25 cellular contexts compared by ENCODE assay signal in genomic region chr22:39771486-39771885, GRCh38.
"Had no signal": no experiment of that assay in that cellular context is flagged by ENCODE, and none has a peak within 500 bp of the region (broad histone marks: within the 10 kb centered on the region; RNA-seq: fewer than 3 reads in every experiment).

No MANE protein-coding gene starts in this region.

- ATAC-seq: effector memory CD8-positive, alpha-beta T cell; esophagus mucosa; foreskin keratinocyte; gastrocnemius medialis; gastroesophageal sphincter; heart left ventricle; heart right ventricle had no signal

- H3K4me1 ChIP-seq: colonic mucosa, esophagus muscularis mucosa, esophagus squamous epithelium, foreskin keratinocyte, gastrocnemius medialis, gastroesophageal sphincter, heart left ventricle, heart right ventricle had no signal

- H3K27me3 Mint-ChIP-seq: effector memory CD8-positive, alpha-beta T cell had no signal

- H3K27ac Mint-ChIP-seq: dendritic cell treated with granulocyte-macrophage colony-stimulating factor and Interleukin-4, amounts not matched to agents 40 ng/mL and 50 ng/mL, for 4 days; effector memory CD8-positive, alpha-beta T cell; endodermal cell had no signal

- H3K36me3 ChIP-seq: colonic mucosa, esophagus muscularis mucosa, esophagus squamous epithelium, gastrocnemius medialis, gastroesophageal sphincter, heart left ventricle, heart right ventricle had no signal

- H3K4me3 Mint-ChIP-seq: dendritic cell treated with granulocyte-macrophage colony-stimulating factor and Interleukin-4, amounts not matched to agents 40 ng/mL and 50 ng/mL, for 4 days; effector memory CD8-positive, alpha-beta T cell; endodermal cell had no signal

- DNase-seq: colonic mucosa; cortex of kidney; dermis blood vessel endothelial cell; dorsolateral prefrontal cortex; effector CD4-positive, alpha-beta T cell; effector CD8-positive, alpha-beta T cell; effector memory CD4-positive, alpha-beta T cell; effector memory CD8-positive, alpha-beta T cell; endodermal cell; erythroblast; esophagus squamous epithelium; foreskin fibroblast; foreskin keratinocyte; foreskin melanocyte; gastrocnemius medialis; glutamatergic neuron; head of caudate nucleus; heart left ventricle; heart right ventricle had no signal

- H3K9me3 ChIP-seq: colonic mucosa, esophagus squamous epithelium, gastrocnemius medialis had no signal

- H3K27ac ChIP-seq: colonic mucosa, coronary artery, dorsolateral prefrontal cortex, epithelial cell of prostate, esophagus muscularis mucosa, esophagus squamous epithelium, foreskin keratinocyte, gastrocnemius medialis, gastroesophageal sphincter, heart left ventricle, heart right ventricle had no signal

- H3K4me3 ChIP-seq: colonic mucosa, coronary artery, dorsolateral prefrontal cortex, esophagus muscularis mucosa, esophagus squamous epithelium, gastrocnemius medialis, gastroesophageal sphincter, heart left ventricle, heart right ventricle had no signal

- H3K9me3 Mint-ChIP-seq: effector memory CD8-positive, alpha-beta T cell; endodermal cell had no signal
